In the genomic region with DNA sequence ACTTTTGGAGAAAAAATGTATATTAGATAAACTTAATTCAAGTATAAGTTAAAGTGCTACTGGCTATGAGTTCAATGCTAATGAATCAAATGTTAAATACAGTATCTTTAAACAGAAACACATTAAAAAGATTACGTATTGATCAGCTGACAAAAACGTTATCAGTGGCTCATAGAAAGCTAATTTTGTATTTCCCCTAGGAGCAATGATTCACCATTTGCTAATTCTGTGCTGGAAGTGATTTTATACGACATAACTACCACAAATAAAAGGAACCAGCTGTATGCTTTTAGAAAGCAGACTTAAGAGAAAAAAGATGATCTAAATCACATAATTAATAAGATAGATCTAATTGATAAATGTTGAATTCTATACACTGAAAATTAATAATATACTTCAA, we compare ENCODE assay signal across 1 cellular context.
TF ChIP-seq lines count a peak whose summit lies in the region.

No MANE protein-coding gene starts in this region.

TF ChIP-seq in A549, 52 proteins besides CTCF, POLR2A, EP300 and RAD21:
- TF ChIP-seq ZNF302 (CRISPR knock-in tag; IDR thresholded peaks at IDR 0.05) (no peak), USF2 (IDR thresholded peaks at IDR 0.05) (no peak), ELK1 (IDR thresholded peaks at IDR 0.05; ENCODE audit: low read depth, low read length) (no peak), HDAC2 (IDR thresholded peaks at IDR 0.05) (no peak), ZC3H11A (IDR thresholded peaks at IDR 0.05) (no peak), KDM1A (IDR thresholded peaks at IDR 0.05; ENCODE audit: low read depth) (no peak), JUN (IDR thresholded peaks at IDR 0.05) (no peak), PHF8 (IDR thresholded peaks at IDR 0.05; ENCODE audit: borderline replicate concordance, low read depth) (no peak), SREBF2 (IDR thresholded peaks at IDR 0.05) (no peak)
